In the genomic region with DNA sequence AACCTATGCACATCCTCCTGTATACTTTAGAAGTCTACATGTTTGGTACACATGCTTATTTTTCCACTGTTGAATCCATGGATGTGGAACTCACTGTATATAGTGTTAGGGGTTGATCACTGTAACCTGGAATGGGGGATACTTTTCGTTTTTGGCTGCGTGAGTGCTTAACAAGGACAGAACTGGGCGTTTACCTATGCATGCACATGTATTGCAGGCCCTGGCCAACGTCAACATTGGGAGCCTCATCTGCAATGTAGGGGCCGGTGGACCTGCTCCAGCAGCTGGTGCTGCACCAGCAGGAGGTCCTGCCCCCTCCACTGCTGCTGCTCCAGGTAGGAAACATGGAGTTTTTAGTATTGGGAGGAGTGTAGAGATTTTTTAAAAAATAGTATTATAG, we compare ENCODE assay signal across 10 cellular contexts. TPM values are rescaled to one million over a fixed set of nuclear protein-coding genes. Genes with fewer than 3 reads are reported as not detected.
DNase-seq lines count a peak whose midpoint lies in the region; ATAC-seq, FAIRE-seq and TF ChIP-seq lines count a peak whose summit lies in the region.
"Had no signal": no experiment of that assay in that cellular context is flagged by ENCODE, and none has a peak within 500 bp of the region (broad histone marks: within the 10 kb centered on the region; RNA-seq: fewer than 3 reads in every experiment).

No MANE protein-coding gene starts in this region.

- CTCF ChIA-PET in A549 (lab: Yijun Ruan, JAX) = interaction anchor here (2.8 to 5.2 kb wide), 2 partner anchors 7 to 11 kb away, joined by 14 to 41 read pairs; no protein-coding TSS in a partner anchor

- peaks cover 69% of the 10 kb centered on the region for H3K36me3 Mint-ChIP-seq in activated T-helper 17 cell treated with anti-CD3 and anti-CD28 coated beads, Interleukin-2, amount 50 U/mL, for 72 hours (ENCODE audit: low read depth)

- FAIRE-seq in A549 (lab: Jason Lieb, UNC) = no peak

- no peak for ATAC-seq in A549
- no peak for ATAC-seq in activated T-helper 17 cell treated with anti-CD3 and anti-CD28 coated beads, Interleukin-2, amount 50 U/mL, for 72 hours (replicated peaks)
- ATAC-seq in HG03521 (IDR thresholded peaks at IDR 0.05; ENCODE audit: unreplicated experiment) = no peak
- no peak for ATAC-seq in GM18909 (IDR thresholded peaks at IDR 0.05; ENCODE audit: poor library complexity, unreplicated experiment)

- no peak for TF ChIP-seq RAD21 in A549 (conservative IDR thresholded peaks at IDR 0.05 in 1 of 2, IDR thresholded peaks at IDR 0.05 in 1 of 2)

- TF ChIP-seq EP300 in A549 (IDR thresholded peaks at IDR 0.05) = no peak

- WGBS in A549 (ENCODE audit: missing lambda C conversion rate) = 32% methylated on average over 5 of the region's 5 CpGs

- peaks cover 23% of the 10 kb centered on the region for H3K4me1 Mint-ChIP-seq in activated T-helper 17 cell treated with anti-CD3 and anti-CD28 coated beads, Interleukin-2, amount 50 U/mL, for 72 hours

- H3K4me1 ChIP-seq in A549 (peaks cover 36% of the 10 kb centered on the region), iPS-20b (ENCODE audit: insufficient read depth, low read length) (peaks cover 10% of the 10 kb centered on the region; the same call in 1 of the 2 replicates)

- TF ChIP-seq CTCF in A549 (IDR thresholded peaks at IDR 0.05) (no peak), GM12865 (IDR thresholded peaks at IDR 0.05; ENCODE audit: insufficient read depth, low read depth, low read length, missing control alignments) (no peak)

- H3K4me3 Mint-ChIP-seq in activated T-helper 17 cell treated with anti-CD3 and anti-CD28 coated beads, Interleukin-2, amount 50 U/mL, for 72 hours = peak overlapping the region; percentile 98

- no peaks in the 10 kb centered on the region for H3K27me3 ChIP-seq in iPS-20b (ENCODE audit: insufficient read depth, low read length)

- no peaks in the 10 kb centered on the region for H3K9me3 Mint-ChIP-seq in activated T-helper 17 cell treated with anti-CD3 and anti-CD28 coated beads, Interleukin-2, amount 50 U/mL, for 72 hours

- H3K4me3 ChIP-seq in A549 = peak overlapping the region; percentile 94
- H3K4me3 ChIP-seq in GM12865 (ENCODE audit: low read depth, low read length) = peak overlapping the region; percentile 72
- H3K4me3 ChIP-seq in iPS-20b (ENCODE audit: low read length) = peak overlapping the region; percentile 98

- TF ChIP-seq POLR2A in A549 (IDR thresholded peaks at IDR 0.05; ENCODE audit: low read length) = no peak

- H3K9me3 ChIP-seq in A549 (no peaks in the 10 kb centered on the region), iPS-20b (ENCODE audit: insufficient read depth, low read depth, low read length) (no peaks in the 10 kb centered on the region)

- H3K4me2 ChIP-seq in A549 = peak overlapping the region; percentile 93

- peak overlapping the region; percentile 99; the same call in 1 of the 2 replicates for H3K9ac ChIP-seq in iPS-20b (ENCODE audit: low read depth, low read length)

- H3K27ac Mint-ChIP-seq in activated T-helper 17 cell treated with anti-CD3 and anti-CD28 coated beads, Interleukin-2, amount 50 U/mL, for 72 hours = peak overlapping the region; percentile 96

- peak overlapping the region; percentile 26 to 90; a peak in 3 of 6 replicates for H3K27ac ChIP-seq in A549
- no peak overlapping the region for H3K27ac ChIP-seq in iPS-20b (ENCODE audit: low read length)
- H3K27ac ChIP-seq: skin epidermis had no signal

- H3K36me3 ChIP-seq in iPS-20b (ENCODE audit: insufficient read depth, low read depth, low read length) = peaks cover 42% of the 10 kb centered on the region

- DNase-seq in A549 (ENCODE audit: low read depth in 1 of 2, low spot score in 1 of 2) = no peak
- DNase-seq in GM12865 (ENCODE audit: low read depth) = no peak
- no peak for DNase-seq in Ammon's horn (ENCODE audit: low spot score)
- no peak for DNase-seq in iPS-NIHi7 (ENCODE audit: extremely low spot score)
- DNase-seq: NCI-H1930 had no signal

- H3K27me3 Mint-ChIP-seq in activated T-helper 17 cell treated with anti-CD3 and anti-CD28 coated beads, Interleukin-2, amount 50 U/mL, for 72 hours = no peaks in the 10 kb centered on the region

- POLR2A ChIA-PET in A549 (lab: Yijun Ruan, JAX) = interaction anchor here (1.0 to 4.2 kb wide), 2 partner anchors 8 to 11 kb away, joined by 3 to 112 read pairs; no protein-coding TSS in a partner anchor

TF ChIP-seq in A549, 52 proteins besides CTCF, POLR2A, EP300 and RAD21:
- peak; percentile 81; the same call in 1 of the 2 replicates for TF ChIP-seq POLR2AphosphoS2 (conservative IDR thresholded peaks at IDR 0.05; ENCODE audit: low read length)
- TF ChIP-seq TFCP2L1 (CRISPR knock-in tag; IDR thresholded peaks at IDR 0.05) = peak; percentile 24; the same call in 1 of the 2 replicates
- TF ChIP-seq TP53 (CRISPR knock-in tag; IDR thresholded peaks at IDR 0.05) = peak; percentile 58; the same call in 1 of the 2 replicates
- TF ChIP-seq EHF (CRISPR knock-in tag; IDR thresholded peaks at IDR 0.05) = no peak
TF ChIP-seq in A549: peak in this region for 3.

RNA-seq across cellular contexts. Expression of a gene that starts 2.3 kb away (rescaled TPM):
- polyA plus RNA-seq in A549 (2011; rRNA removed) (1,245 and 1,557 TPM in 2 replicates), A549 (2017; fragmentation: RNase III; extraction: RNeasy Plus Mini Kit Qiagen cat#74134 plus additional on column Dnase treatment) (3,637 to 4,104 TPM (median 3,948 TPM) in 3 replicates)
- 2,903 and 3,168 TPM in 2 replicates for polyA plus RNA-seq in A549 (2012; cell fraction: cytosol; rRNA removed)
- polyA plus RNA-seq in A549 (2012; cell fraction: nucleus; rRNA removed) = 1,317 and 1,797 TPM in 2 replicates
- polyA minus RNA-seq in A549 (2011; rRNA and poly(A)+ RNA removed) = 558 and 606 TPM in 2 replicates
- total RNA-seq in activated T-helper 17 cell treated with anti-CD3 and anti-CD28 coated beads, Interleukin-2, amount 50 U/mL, for 72 hours = 1,000 to 10,000 TPM; 1,985 to 2,291 TPM

RNA-seq across cellular contexts. Expression of a gene that starts 40.8 kb away (rescaled TPM):
- polyA plus RNA-seq in A549 (2011; rRNA removed) (79.5 and 117 TPM in 2 replicates), A549 (2017; fragmentation: RNase III; extraction: RNeasy Plus Mini Kit Qiagen cat#74134 plus additional on column Dnase treatment) (81.8 to 93.1 TPM (median 87.9 TPM) in 3 replicates)
- polyA plus RNA-seq in A549 (2012; cell fraction: cytosol; rRNA removed) = 43.9 and 52.7 TPM in 2 replicates
- polyA plus RNA-seq in A549 (2012; cell fraction: nucleus; rRNA removed) = 63.8 and 90.2 TPM in 2 replicates
- 83.0 and 87.7 TPM in 2 replicates for polyA minus RNA-seq in A549 (2011; rRNA and poly(A)+ RNA removed)
- 10 to 100 TPM; 51.3 to 54.5 TPM for total RNA-seq in activated T-helper 17 cell treated with anti-CD3 and anti-CD28 coated beads, Interleukin-2, amount 50 U/mL, for 72 hours
